Comparison of ENCODE assay signal across 17 cellular contexts in genomic region chr4:123127865-123128264, GRCh38.
DNase-seq lines count a peak whose midpoint lies in the region; ATAC-seq, FAIRE-seq and TF ChIP-seq lines count a peak whose summit lies in the region.
"Had no signal": no experiment of that assay in that cellular context is flagged by ENCODE, and none has a peak within 500 bp of the region (broad histone marks: within the 10 kb centered on the region; RNA-seq: fewer than 3 reads in every experiment).

No MANE protein-coding gene starts in this region.

- H3K27ac ChIP-seq in A549 (peak overlapping the region in 1 of 2 experiments; percentile 19; a peak in 1 of 6 replicates), RWPE1 (no peak overlapping the region), mesenchymal stem cell (ENCODE audit: low read length, poor library complexity, severe bottlenecking) (no peak overlapping the region)
- H3K27ac ChIP-seq: neural progenitor cell, upper lobe of right lung had no signal

- POLR2A ChIA-PET in A549 (lab: Yijun Ruan, JAX), result no interaction called here
- POLR2A ChIA-PET in RWPE1 (lab: Yijun Ruan, JAX; ENCODE audit: low non-redundant PET), result no interaction called here

- no peak for ATAC-seq in A549
- no peak for ATAC-seq in HG03108 (IDR thresholded peaks at IDR 0.05; ENCODE audit: unreplicated experiment)
- ATAC-seq: stimulated activated naive CD8-positive, alpha-beta T cell treated with anti-CD3 and anti-CD28 coated beads, Interleukin-15, Interleukin-2, amounts not matched to agents 100 U/mL and 50 U/mL, for 24 hours; upper lobe of right lung had no signal

- H3K4me2 ChIP-seq in A549, result no peak overlapping the region
- no peak overlapping the region for H3K4me2 ChIP-seq in mesenchymal stem cell (ENCODE audit: low read length, poor library complexity, severe bottlenecking)
- H3K4me2 ChIP-seq: neural progenitor cell had no signal

- no peak overlapping the region for H3K14ac ChIP-seq in mesenchymal stem cell (ENCODE audit: low read length in 2 of 2)

- TF ChIP-seq CTCF in A549 (IDR thresholded peaks at IDR 0.05) (no peak), RWPE1 (conservative IDR thresholded peaks at IDR 0.05; ENCODE audit: low read depth) (no peak), GM10266 (IDR thresholded peaks at IDR 0.05; ENCODE audit: control insufficient read depth, insufficient read depth, low read depth, missing control alignments) (no peak)

- no peak for TF ChIP-seq POLR2A in A549 (IDR thresholded peaks at IDR 0.05; ENCODE audit: low read length)

- no peak for TF ChIP-seq RAD21 in A549 (conservative IDR thresholded peaks at IDR 0.05 in 1 of 2, IDR thresholded peaks at IDR 0.05 in 1 of 2)

- no peak overlapping the region for H2AK5ac ChIP-seq in mesenchymal stem cell (ENCODE audit: low read length, severe bottlenecking)

- H2BK12ac ChIP-seq in mesenchymal stem cell (ENCODE audit: low read length in 2 of 2), result no peak overlapping the region

- CTCF ChIA-PET in A549 (lab: Yijun Ruan, JAX) (interaction anchor here (0.6 to 1.3 kb wide), 2 partner anchors 189 to 533 kb away, joined by 3 to 9 read pairs; no protein-coding TSS in a partner anchor), RWPE1 (lab: Yijun Ruan, JAX) (interaction anchor here (0.6 kb wide), 3 partner anchors 101 to 543 kb away, joined by 3 to 8 read pairs (median 4); no protein-coding TSS in a partner anchor)

- no peak overlapping the region for H3K4ac ChIP-seq in mesenchymal stem cell (ENCODE audit: low read depth in 1 of 2, low read length in 2 of 2)

- H3K23ac ChIP-seq in mesenchymal stem cell (ENCODE audit: low read length in 2 of 2), result no peak overlapping the region

- H3K9ac ChIP-seq in mesenchymal stem cell (ENCODE audit: low read length), result peak overlapping the region; percentile 56
- H3K9ac ChIP-seq: neural progenitor cell had no signal

- no peak overlapping the region for H2AFZ ChIP-seq in mesenchymal stem cell (ENCODE audit: low read depth, low read length)
- H2AFZ ChIP-seq: neural progenitor cell had no signal

- H2BK120ac ChIP-seq in mesenchymal stem cell (ENCODE audit: low read depth, low read length), result no peak overlapping the region

- peak; percentile 7 for FAIRE-seq in A549 (lab: Jason Lieb, UNC)

- no peak overlapping the region for H2BK15ac ChIP-seq in mesenchymal stem cell (ENCODE audit: low read depth, poor library complexity, severe bottlenecking)

- H3K9me3 ChIP-seq in A549, result no peaks in the 10 kb centered on the region
- no peaks in the 10 kb centered on the region for H3K9me3 ChIP-seq in mesenchymal stem cell (ENCODE audit: control insufficient read depth, low read length)
- H3K9me3 ChIP-seq: upper lobe of right lung had no signal

- H3K79me1 ChIP-seq in mesenchymal stem cell (replicated peaks; ENCODE audit: low read length, poor library complexity, severe bottlenecking), result peaks cover under 1% of the 10 kb centered on the region

- TF ChIP-seq EP300 in A549 (IDR thresholded peaks at IDR 0.05), result no peak

- H4K91ac ChIP-seq in mesenchymal stem cell (ENCODE audit: low read length), result no peak overlapping the region

- 87% methylated on average over 2 of the region's 2 CpGs for WGBS in A549 (ENCODE audit: missing lambda C conversion rate)
- 8% methylated on average over 2 of the region's 2 CpGs for WGBS in mesenchymal stem cell

- no peak overlapping the region for H2BK5ac ChIP-seq in mesenchymal stem cell (ENCODE audit: low read depth, low read length, poor library complexity, severe bottlenecking)

- H3K4me1 ChIP-seq in A549, result 0 out of 3 replicates have a peak, but pooled peaks cover 6% of the 10 kb centered on the region
- no peaks in the 10 kb centered on the region for H3K4me1 ChIP-seq in mesenchymal stem cell (ENCODE audit: control insufficient read depth, insufficient read depth, low read depth, low read length)
- H3K4me1 ChIP-seq: upper lobe of right lung had no signal

- H3K4me3 ChIP-seq in A549 (no peak overlapping the region), mesenchymal stem cell (ENCODE audit: insufficient read depth in 1 of 2, low read depth in 1 of 2, low read length in 2 of 2) (no peak overlapping the region)
- H3K4me3 ChIP-seq: neural progenitor cell, upper lobe of right lung had no signal

- DNase-seq in A549 (ENCODE audit: low read depth in 1 of 2, low spot score in 1 of 2), result no peak
- DNase-seq in RWPE1 (ENCODE audit: low spot score), result peak; percentile 82
- peak; percentile 41 for DNase-seq in dermis blood vessel endothelial cell
- peak; percentile 48 for DNase-seq in mesenchymal stem cell
- DNase-seq in GM10266 (ENCODE audit: extremely low spot score), result no peak
- no peak for DNase-seq in KBM-7
- DNase-seq in NCI-H146 treated with DMSO at 0.1 percent for 48 hours (lab: John Stamatoyannopoulos, UW; ENCODE audit: unreplicated experiment), result no peak
- DNase-seq: 8988T; activated CD4-positive, CD25-positive, alpha-beta regulatory T cell; caudate nucleus; HCEC 1CT; NCI-H1417 treated with DMSO at 0.1 percent for 48 hours; NCI-H345; stimulated activated naive CD8-positive, alpha-beta T cell treated with anti-CD3 and anti-CD28 coated beads, Interleukin-15, Interleukin-2, amounts not matched to agents 100 U/mL and 50 U/mL, for 24 hours; upper lobe of right lung had no signal

- in situ Hi-C loops in KBM-7 (cut with MboI; ENCODE audit: low pct_unique_long_range_greater_than_20kb, low sequenced_read_pairs), result no loop called here

- no peak overlapping the region for H3K18ac ChIP-seq in mesenchymal stem cell (ENCODE audit: low read depth in 1 of 2, low read length in 2 of 2)

- H3K36me3 ChIP-seq in mesenchymal stem cell (ENCODE audit: control insufficient read depth in 1 of 2, insufficient read depth in 2 of 2, low read depth in 1 of 2, low read length in 2 of 2), result no peaks in the 10 kb centered on the region
- H3K36me3 ChIP-seq: neural progenitor cell, upper lobe of right lung had no signal

- no peaks in the 10 kb centered on the region for H3K27me3 ChIP-seq in mesenchymal stem cell (ENCODE audit: control insufficient read depth in 1 of 2, insufficient read depth in 1 of 2, low read length in 2 of 2)
- H3K27me3 ChIP-seq: neural progenitor cell, upper lobe of right lung had no signal

- no peak overlapping the region for H4K8ac ChIP-seq in mesenchymal stem cell (ENCODE audit: low read length)

TF ChIP-seq in A549, 52 proteins besides CTCF, POLR2A, EP300 and RAD21:
- TF ChIP-seq HOXA7 (CRISPR knock-in tag; IDR thresholded peaks at IDR 0.05), result no peak
- TF ChIP-seq CBX2 (IDR thresholded peaks at IDR 0.05; ENCODE audit: borderline replicate concordance, low read depth), result no peak
- TF ChIP-seq USF2 (IDR thresholded peaks at IDR 0.05), result no peak
- TF ChIP-seq MAFK (IDR thresholded peaks at IDR 0.05; ENCODE audit: partially characterized antibody), result no peak
- TF ChIP-seq POLR2AphosphoS2 (conservative IDR thresholded peaks at IDR 0.05; ENCODE audit: low read length), result no peak
- TF ChIP-seq NFE2L2 (conservative IDR thresholded peaks at IDR 0.05; ENCODE audit: low read length), result no peak
- TF ChIP-seq E2F6 (IDR thresholded peaks at IDR 0.05; ENCODE audit: borderline replicate concordance, low read depth), result no peak
- TF ChIP-seq HES2 (IDR thresholded peaks at IDR 0.05), result no peak
- no peak for TF ChIP-seq GATA3 (IDR thresholded peaks at IDR 0.05; ENCODE audit: borderline replicate concordance)
- no peak for TF ChIP-seq EHMT2 (IDR thresholded peaks at IDR 0.05; ENCODE audit: low read depth)
- no peak for TF ChIP-seq BHLHE40 (IDR thresholded peaks at IDR 0.05; ENCODE audit: low read depth, low read length)
- TF ChIP-seq RNF2 (IDR thresholded peaks at IDR 0.05; ENCODE audit: borderline replicate concordance, low read depth), result no peak
- no peak for TF ChIP-seq PHF8 (IDR thresholded peaks at IDR 0.05; ENCODE audit: borderline replicate concordance, low read depth)
- TF ChIP-seq RARB (CRISPR knock-in tag; IDR thresholded peaks at IDR 0.05), result no peak
- TF ChIP-seq CHD4 (IDR thresholded peaks at IDR 0.05; ENCODE audit: borderline replicate concordance), result no peak
- no peak for TF ChIP-seq TFCP2L1 (CRISPR knock-in tag; IDR thresholded peaks at IDR 0.05)

Comparison
In these comparisons a context has a peak if more than half of its experiments do, and no peak if none do; other contexts are left out.
1. DNase-seq: peak in RWPE1 (single experiment), dermis blood vessel endothelial cell (single experiment) and mesenchymal stem cell (single experiment); none in A549 (0 of 2), GM10266 (single experiment), KBM-7 (single experiment) and NCI-H146 treated with DMSO at 0.1 percent for 48 hours (single experiment).